ENCODE assay signal across 4 cellular contexts in genomic region chr21:44609193-44609592, GRCh38. TPM values are rescaled to one million over a fixed set of nuclear protein-coding genes. Genes with fewer than 3 reads are reported as not detected.
"Had no signal": no experiment of that assay in that cellular context is flagged by ENCODE, and none has a peak within 500 bp of the region (broad histone marks: within the 10 kb centered on the region; RNA-seq: fewer than 3 reads in every experiment).

No MANE protein-coding gene starts in this region.

- H3K4me3 ChIP-seq: GM12878 had no signal

- DNase-seq: GDM1, GF-D8 had no signal

RNA-seq across cellular contexts. Expression of gene KRTAP10-8, which starts 2.7 kb away (rescaled TPM):
- total RNA-seq: G401, GM12878 had no signal

RNA-seq across cellular contexts. Expression of gene KRTAP10-7, which starts 8.8 kb away (rescaled TPM):
- total RNA-seq: G401, GM12878 had no signal

RNA-seq across cellular contexts. Expression of gene KRTAP10-6, which starts 16.9 kb away (rescaled TPM):
- total RNA-seq: G401, GM12878 had no signal

RNA-seq across cellular contexts. Expression of gene KRTAP10-9, which starts 17.7 kb away (rescaled TPM):
- total RNA-seq: G401, GM12878 had no signal

RNA-seq across cellular contexts. Expression of gene KRTAP10-10, which starts 28.0 kb away (rescaled TPM):
- total RNA-seq: G401, GM12878 had no signal
